In the genomic region with DNA sequence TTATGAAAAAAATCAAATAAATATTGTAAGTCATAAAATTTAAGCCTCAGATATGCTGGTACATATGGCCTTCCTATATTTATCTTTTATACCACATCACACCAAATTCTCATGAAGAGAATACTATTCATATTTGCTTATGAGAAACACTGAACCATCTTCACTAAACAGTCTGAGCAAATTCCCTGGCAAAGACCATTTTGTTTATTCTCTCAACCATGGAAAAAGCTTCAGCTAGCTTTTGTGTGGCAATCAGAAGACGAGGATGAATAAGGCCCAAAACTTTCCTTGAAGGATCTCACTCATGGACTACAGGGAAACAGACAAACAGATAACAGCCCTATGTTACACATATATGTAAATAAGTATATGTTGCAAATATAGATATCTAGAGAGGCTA, we compare ENCODE assay signal across 25 cellular contexts.
"Had no signal": no experiment of that assay in that cellular context is flagged by ENCODE, and none has a peak within 500 bp of the region (broad histone marks: within the 10 kb centered on the region; RNA-seq: fewer than 3 reads in every experiment).

No MANE protein-coding gene starts in this region.

- H3K36me3 ChIP-seq: colonic mucosa, esophagus muscularis mucosa, esophagus squamous epithelium, gastrocnemius medialis, gastroesophageal sphincter, heart left ventricle, heart right ventricle had no signal

- H3K4me2 ChIP-seq: hepatocyte had no signal

- H3K27me3 ChIP-seq: colonic mucosa, esophagus muscularis mucosa, esophagus squamous epithelium, foreskin keratinocyte, gastrocnemius medialis, gastroesophageal sphincter, heart left ventricle, heart right ventricle, hepatocyte had no signal

- H3K9me3 ChIP-seq: colonic mucosa, esophagus muscularis mucosa, esophagus squamous epithelium, gastrocnemius medialis, gastroesophageal sphincter, heart right ventricle had no signal

- H3K4me3 ChIP-seq: colonic mucosa, coronary artery, dorsolateral prefrontal cortex, esophagus muscularis mucosa, esophagus squamous epithelium, gastrocnemius medialis, gastroesophageal sphincter, heart left ventricle, heart right ventricle, hepatocyte had no signal

- ATAC-seq: effector memory CD8-positive, alpha-beta T cell; esophagus mucosa; foreskin keratinocyte; gastrocnemius medialis; gastroesophageal sphincter; heart left ventricle; heart right ventricle had no signal

- DNase-seq: colonic mucosa; cortex of kidney; dermis blood vessel endothelial cell; dorsolateral prefrontal cortex; effector CD4-positive, alpha-beta T cell; effector CD8-positive, alpha-beta T cell; effector memory CD4-positive, alpha-beta T cell; effector memory CD8-positive, alpha-beta T cell; endodermal cell; erythroblast; esophagus squamous epithelium; foreskin fibroblast; foreskin keratinocyte; foreskin melanocyte; gastrocnemius medialis; glutamatergic neuron; head of caudate nucleus; heart left ventricle; heart right ventricle had no signal

- H3K4me1 ChIP-seq: colonic mucosa, esophagus muscularis mucosa, esophagus squamous epithelium, foreskin keratinocyte, gastrocnemius medialis, gastroesophageal sphincter, heart left ventricle, heart right ventricle had no signal

- H3K27ac ChIP-seq: colonic mucosa, coronary artery, dorsolateral prefrontal cortex, epithelial cell of prostate, esophagus muscularis mucosa, esophagus squamous epithelium, foreskin keratinocyte, gastrocnemius medialis, gastroesophageal sphincter, heart left ventricle, heart right ventricle, hepatocyte had no signal

- H2AFZ ChIP-seq: hepatocyte had no signal
